Comparison of ENCODE assay signal across 8 cellular contexts in the genomic region with DNA sequence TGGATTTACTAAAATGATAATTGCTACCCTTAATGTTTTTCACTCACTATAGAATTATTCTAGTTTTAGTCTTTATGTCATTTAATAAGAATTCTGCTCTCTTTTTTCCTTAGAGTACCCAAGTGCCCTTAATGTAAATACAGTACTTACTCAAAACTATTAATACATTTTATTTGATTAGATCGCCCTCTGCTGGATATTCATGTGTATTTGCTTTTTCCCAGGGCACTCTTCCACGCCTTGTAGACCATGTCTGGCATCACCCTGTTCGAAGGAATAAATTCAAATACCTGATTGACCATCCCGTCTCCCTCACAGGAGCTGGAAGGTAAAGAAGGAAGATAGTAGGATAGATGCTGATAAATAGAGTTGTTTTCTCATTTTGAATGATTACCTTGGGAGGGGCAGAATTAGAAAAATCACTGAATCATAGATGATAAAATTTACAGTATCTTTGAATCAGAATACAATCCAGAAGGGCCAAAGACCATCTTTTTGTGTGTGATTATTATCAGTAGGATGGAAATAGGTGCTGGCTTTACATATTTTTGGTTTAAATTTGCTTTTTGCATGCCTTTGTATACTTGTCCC. TPM values are rescaled to one million over a fixed set of nuclear protein-coding genes. Genes with fewer than 3 reads are reported as not detected.
DNase-seq lines count a peak whose midpoint lies in the region; ATAC-seq, FAIRE-seq and TF ChIP-seq lines count a peak whose summit lies in the region.

No MANE protein-coding gene starts in this region.

- no peak overlapping the region for H2BK120ac ChIP-seq in mesenchymal stem cell (ENCODE audit: low read depth, low read length)

- H3K36me3 Mint-ChIP-seq in effector memory CD8-positive, alpha-beta T cell (ENCODE audit: insufficient read depth), result peaks cover 16% of the 10 kb centered on the region

- H3K27me3 ChIP-seq in mesenchymal stem cell (ENCODE audit: control insufficient read depth in 1 of 2, insufficient read depth in 1 of 2, low read length in 2 of 2) (no peaks in the 10 kb centered on the region), MG63 (no peaks in the 10 kb centered on the region)

- H2BK5ac ChIP-seq in mesenchymal stem cell (ENCODE audit: low read depth, low read length, poor library complexity, severe bottlenecking), result no peak overlapping the region

- peak; percentile 66 for DNase-seq in DMS153 (lab: John Stamatoyannopoulos, UW)
- peak; percentile 29 for DNase-seq in H54 (ENCODE audit: insufficient read length, low spot score)
- peak; percentile 53 for DNase-seq in NCI-H2029 treated with DMSO at 0.1 percent for 48 hours (lab: John Stamatoyannopoulos, UW)
- DNase-seq in SW480 (ENCODE audit: low spot score), result peak; percentile 74
- DNase-seq in effector memory CD8-positive, alpha-beta T cell, result peak; percentile 42 to 45 (median 44)
- peak; percentile 79 for DNase-seq in mesenchymal stem cell
- DNase-seq in MG63, result no peak

- H3K4me1 Mint-ChIP-seq in effector memory CD8-positive, alpha-beta T cell (ENCODE audit: low read depth in 2 of 2), result peaks cover 2 to 13% of the 10 kb centered on the region in 2 donors

- no peak overlapping the region for H3K4me2 ChIP-seq in mesenchymal stem cell (ENCODE audit: low read length, poor library complexity, severe bottlenecking)

- H3K36me3 ChIP-seq in mesenchymal stem cell (ENCODE audit: control insufficient read depth in 1 of 2, insufficient read depth in 2 of 2, low read depth in 1 of 2, low read length in 2 of 2), result no peaks in the 10 kb centered on the region
- no peaks in the 10 kb centered on the region; the same call in 1 of the 2 replicates for H3K36me3 ChIP-seq in MG63

- H3K27me3 Mint-ChIP-seq in effector memory CD8-positive, alpha-beta T cell, result peaks cover 0 to 15% of the 10 kb centered on the region in 2 donors

- H3K23ac ChIP-seq in mesenchymal stem cell (ENCODE audit: low read length in 2 of 2), result no peak overlapping the region

- H3K27ac ChIP-seq in mesenchymal stem cell (ENCODE audit: low read length, poor library complexity, severe bottlenecking), result no peak overlapping the region

- H3K9ac ChIP-seq in mesenchymal stem cell (ENCODE audit: low read length), result no peak overlapping the region

- no peak overlapping the region for H4K91ac ChIP-seq in mesenchymal stem cell (ENCODE audit: low read length)

- H4K8ac ChIP-seq in mesenchymal stem cell (ENCODE audit: low read length), result no peak overlapping the region

- no peak for TF ChIP-seq POLR2A in H54 (IDR thresholded peaks at IDR 0.05; ENCODE audit: low read depth, low read length)

- no peaks in the 10 kb centered on the region for H3K4me1 ChIP-seq in mesenchymal stem cell (ENCODE audit: control insufficient read depth, insufficient read depth, low read depth, low read length)

- no peak overlapping the region for H3K18ac ChIP-seq in mesenchymal stem cell (ENCODE audit: low read depth in 1 of 2, low read length in 2 of 2)

- no peaks in the 10 kb centered on the region for H3K9me3 Mint-ChIP-seq in effector memory CD8-positive, alpha-beta T cell

- H3K4ac ChIP-seq in mesenchymal stem cell (ENCODE audit: low read depth in 1 of 2, low read length in 2 of 2), result no peak overlapping the region

- H3K27ac Mint-ChIP-seq in effector memory CD8-positive, alpha-beta T cell, result peak overlapping the region in 1 of 2 donors; percentile 12

- H3K14ac ChIP-seq in mesenchymal stem cell (ENCODE audit: low read length in 2 of 2), result no peak overlapping the region

- H2AK5ac ChIP-seq in mesenchymal stem cell (ENCODE audit: low read length, severe bottlenecking), result no peak overlapping the region

- H2BK12ac ChIP-seq in mesenchymal stem cell (ENCODE audit: low read length in 2 of 2), result no peak overlapping the region

- H3K9me3 ChIP-seq in mesenchymal stem cell (ENCODE audit: control insufficient read depth, low read length) (no peaks in the 10 kb centered on the region), MG63 (no peaks in the 10 kb centered on the region)

- no peak overlapping the region for H3K4me3 Mint-ChIP-seq in effector memory CD8-positive, alpha-beta T cell

- H2AFZ ChIP-seq in mesenchymal stem cell (ENCODE audit: low read depth, low read length), result no peak overlapping the region

- peaks cover 3% of the 10 kb centered on the region for H3K79me1 ChIP-seq in mesenchymal stem cell (replicated peaks; ENCODE audit: low read length, poor library complexity, severe bottlenecking)

- no peak overlapping the region for H2BK15ac ChIP-seq in mesenchymal stem cell (ENCODE audit: low read depth, poor library complexity, severe bottlenecking)

- no peak for ATAC-seq in effector memory CD8-positive, alpha-beta T cell (replicated peaks)
- ATAC-seq in HG02571 (IDR thresholded peaks at IDR 0.05; ENCODE audit: unreplicated experiment), result no peak

- no CpG with 5 or more reads among the region's 4 CpGs for WGBS in mesenchymal stem cell

- no peak for FAIRE-seq in H54 (lab: Jason Lieb, UNC)

- H3K4me3 ChIP-seq in mesenchymal stem cell (ENCODE audit: insufficient read depth in 1 of 2, low read depth in 1 of 2, low read length in 2 of 2), result no peak overlapping the region
- H3K4me3 ChIP-seq in MG63, result no peak overlapping the region

RNA-seq across cellular contexts. Expression of a gene that starts 4.1 kb away (rescaled TPM):
- polyA plus RNA-seq in mesenchymal stem cell (2013, experiment 1 of 2), result 0.08 TPM
- 0.18 TPM for polyA plus RNA-seq in mesenchymal stem cell (2013, experiment 2 of 2)
- 0.82 TPM in 1 of 2 replicates, not detected in the other for total RNA-seq in MG63 (2014; rRNA removed; shearing (Covaris generic); ENCODE audit: low replicate concordance)
